ENCODE assay signal across 1 cellular context in genomic region chr1:89953929-89954328, GRCh38.
TF ChIP-seq lines count a peak whose summit lies in the region.

No MANE protein-coding gene starts in this region.

TF ChIP-seq in H1, 55 proteins besides CTCF, POLR2A, EP300 and RAD21:
- TF ChIP-seq TAF1 (IDR thresholded peaks at IDR 0.05; ENCODE audit: low read depth, low read length) (no peak), HDAC2 (IDR thresholded peaks at IDR 0.05; ENCODE audit: borderline replicate concordance in 1 of 2, low read depth in 2 of 2, low read length in 2 of 2) (no peak), ZNF274 (IDR thresholded peaks at IDR 0.05; ENCODE audit: borderline replicate concordance, extremely low read depth, low read length) (no peak), BRCA1 (IDR thresholded peaks at IDR 0.05; ENCODE audit: low read depth, low read length) (no peak)
